In the genomic region with DNA sequence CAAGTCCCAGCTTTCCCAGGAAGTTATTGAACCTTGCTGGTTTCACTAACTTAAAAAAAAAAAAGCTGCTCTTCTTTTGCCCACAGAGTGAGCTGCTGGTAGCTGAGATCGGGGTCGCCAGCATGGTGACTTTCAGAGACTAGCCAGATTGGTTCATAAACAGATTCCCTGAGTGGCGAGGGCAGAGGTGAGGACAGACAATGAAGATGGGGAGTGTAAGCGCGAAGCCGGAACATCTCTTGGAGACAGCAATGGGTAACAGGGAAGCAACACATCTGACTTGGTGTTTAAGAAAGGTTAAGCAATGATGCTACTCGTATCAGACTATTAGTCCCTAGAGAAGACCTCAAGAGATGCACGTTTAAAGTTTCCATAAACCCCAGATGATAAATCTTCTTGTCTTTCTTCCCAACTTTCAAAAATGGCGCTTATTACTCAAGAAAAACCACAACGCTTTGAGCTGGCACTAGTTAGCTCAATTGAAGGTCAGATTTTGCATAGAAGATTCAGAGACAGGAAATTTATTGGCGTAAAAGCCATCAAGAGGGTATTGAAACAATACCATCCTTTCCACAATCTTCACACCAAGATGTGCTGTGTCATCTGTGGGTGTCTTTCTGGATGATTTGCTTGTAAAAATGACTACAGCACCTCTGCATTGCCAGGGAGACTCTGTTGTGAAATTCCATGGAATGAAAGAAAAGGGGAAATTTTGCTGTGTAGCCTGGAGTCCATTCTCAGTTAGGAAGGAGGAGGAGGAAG, we compare ENCODE assay signal across 14 cellular contexts.
DNase-seq lines count a peak whose midpoint lies in the region; ATAC-seq, FAIRE-seq and TF ChIP-seq lines count a peak whose summit lies in the region.
"Had no signal": no experiment of that assay in that cellular context is flagged by ENCODE, and none has a peak within 500 bp of the region (broad histone marks: within the 10 kb centered on the region; RNA-seq: fewer than 3 reads in every experiment).

No MANE protein-coding gene starts in this region.

- WGBS in K562 (ENCODE audit: insufficient coverage, low coverage, missing lambda C conversion rate): 1% methylated on average over 11 of the region's 11 CpGs
- 40 to 60% methylated on average over 11 of the region's 11 CpGs for WGBS in aorta, 2 donors

- CTCF ChIA-PET in K562 (lab: Yijun Ruan, JAX; ENCODE audit: low intra/inter-chr PET ratio): no interaction called here

- H4K20me1 ChIP-seq in K562 (replicated peaks; ENCODE audit: control insufficient read depth, insufficient read depth, low read length): no peaks in the 10 kb centered on the region

- H3K79me2 ChIP-seq in K562 (ENCODE audit: control insufficient read depth, insufficient read depth, low read length): no peaks in the 10 kb centered on the region

- POLR2A ChIA-PET in K562 (lab: Yijun Ruan, JAX): interaction anchor here (0.6 to 1.0 kb wide), 2 partner anchors 29 to 132 kb away, joined by 3 read pairs; no protein-coding TSS in a partner anchor

- no peak for ATAC-seq in K562
- no peak for ATAC-seq in aorta (ENCODE audit: low FRiP score)
- ATAC-seq: left lobe of liver had no signal

- peaks cover 5 to 15% of the 10 kb centered on the region in 2 experiments; a peak in 3 of 5 replicates for H3K27me3 ChIP-seq in K562 (ENCODE audit: control insufficient read depth in 2 of 2, insufficient read depth in 2 of 2, low read length in 2 of 2)
- no peaks in the 10 kb centered on the region for H3K27me3 ChIP-seq in BE2C
- no peaks in the 10 kb centered on the region for H3K27me3 ChIP-seq in aorta (ENCODE audit: control insufficient read depth in 1 of 2, insufficient read depth in 2 of 2, low read length in 1 of 2)

- BruUV-seq in K562 (replicated peaks; lab: Mats Ljungman, UMichigan): no TSS peak

- no peak for TF ChIP-seq RAD21 in K562 (CRISPR knock-in tag; conservative IDR thresholded peaks at IDR 0.05 in 1 of 2, IDR thresholded peaks at IDR 0.05 in 1 of 2)

- no peak overlapping the region for H3K4me3 ChIP-seq in K562
- H3K4me3 ChIP-seq in BE2C (ENCODE audit: low read depth, low read length): no peak overlapping the region
- H3K4me3 ChIP-seq in aorta (ENCODE audit: low read length in 2 of 2): no peak overlapping the region

- peak; percentile 43 for DNase-seq in stimulated activated CD4-positive, alpha-beta T cell treated with anti-CD3 and anti-CD28 coated beads, Interleukin-4, amount 100 ng/mL, for 24 hours
- no peak for DNase-seq in stimulated activated CD4-positive, alpha-beta T cell treated with anti-CD3 and anti-CD28 coated beads, Interleukin-4, amount 100 ng/mL, for 1 hour
- DNase-seq in SK-MEL-5 (ENCODE audit: low read depth, low spot score) (peak; percentile 27), K562 (ENCODE audit: extremely low read depth in 1 of 4, low spot score in 3 of 4) (no peak), superior temporal gyrus (ENCODE audit: extremely low spot score) (peak; percentile 26), HUDEP-2 (lab: John Stamatoyannopoulos, UW; ENCODE audit: unreplicated experiment in 76 of 76) (no peak), BE2C (no peak), aorta (no peak)
- DNase-seq: activated effector memory CD4-positive, alpha-beta T cell treated with Interleukin-2 at 50 U/mL for 16 hours; NCI-H2029; NCI-H69; trophoblast cell had no signal

- no peak for TF ChIP-seq EP300 in K562 (IDR thresholded peaks at IDR 0.05; ENCODE audit: low read length)

- no peak for FAIRE-seq in K562 (lab: Jason Lieb, UNC)

- intact Hi-C loops in K562 (cut with micrococcal nuclease): no loop called here
- intact Hi-C loops in aorta (cut with DNase I): no loop called here

- no peak overlapping the region for H3K27ac ChIP-seq in K562 (ENCODE audit: extremely low read depth, low read depth, low read length)
- H3K27ac ChIP-seq in aorta (ENCODE audit: low read depth in 1 of 2, low read length in 2 of 2): no peak overlapping the region
- H3K27ac ChIP-seq: HL-60 had no signal

- H3K9me3 ChIP-seq in K562 (replicated peaks; ENCODE audit: control insufficient read depth, insufficient read depth, low read depth, low read length) (no peaks in the 10 kb centered on the region), BE2C (no peaks in the 10 kb centered on the region), aorta (ENCODE audit: control insufficient read depth, low read length) (no peaks in the 10 kb centered on the region)

- H3K4me1 ChIP-seq in K562 (replicated peaks in 1 of 2; ENCODE audit: control insufficient read depth in 2 of 2, insufficient read depth in 2 of 2, low read length in 2 of 2): no peaks in the 10 kb centered on the region
- H3K4me1 ChIP-seq in BE2C: no peaks in the 10 kb centered on the region
- no peaks in the 10 kb centered on the region for H3K4me1 ChIP-seq in aorta (ENCODE audit: control insufficient read depth in 1 of 2, insufficient read depth in 2 of 2, low read length in 2 of 2)

- H3K36me3 ChIP-seq in K562 (ENCODE audit: control insufficient read depth, insufficient read depth, low read length): no peaks in the 10 kb centered on the region
- no peaks in the 10 kb centered on the region for H3K36me3 ChIP-seq in BE2C
- H3K36me3 ChIP-seq in aorta (ENCODE audit: control insufficient read depth in 1 of 2, insufficient read depth in 2 of 2, low read length in 1 of 2): no peaks in the 10 kb centered on the region

- H3K9ac ChIP-seq in K562 (ENCODE audit: insufficient read depth in 1 of 2, low read depth in 2 of 2, low read length in 2 of 2): no peak overlapping the region

- in situ Hi-C loops in SK-MEL-5 (cut with HindIII; ENCODE audit: low pct_unique_long_range_greater_than_20kb, low sequenced_read_pairs): no loop called here
- in situ Hi-C loops in K562 (cut with MboI): no loop called here

- H2AFZ ChIP-seq in K562 (ENCODE audit: low read depth, low read length): no peak overlapping the region

- no peaks in the 10 kb centered on the region for H3K9me1 ChIP-seq in K562 (ENCODE audit: control insufficient read depth, insufficient read depth, low read length)

- H3K4me2 ChIP-seq in K562 (ENCODE audit: insufficient read depth, low read length): no peak overlapping the region

- no peak for TF ChIP-seq POLR2A in K562 (conservative IDR thresholded peaks at IDR 0.05)

- TF ChIP-seq CTCF in K562 (IDR thresholded peaks at IDR 0.05 in 2 of 3, conservative IDR thresholded peaks at IDR 0.05 in 1 of 3; ENCODE audit: insufficient read depth in 2 of 3, low read depth in 1 of 3, low read length in 3 of 3) (no peak), BE2C (IDR thresholded peaks at IDR 0.05; ENCODE audit: low read depth, low read length) (no peak)

TF ChIP-seq in K562, 482 proteins besides CTCF, POLR2A, EP300 and RAD21:
- TF ChIP-seq NFE2 (IDR thresholded peaks at IDR 0.05; ENCODE audit: low read depth) (peak; percentile 30; the same call in 1 of the 2 replicates), JUN (IDR thresholded peaks at IDR 0.05; ENCODE audit: borderline replicate concordance, low read depth, low read length) (no peak), JUN (CRISPR knock-in tag; IDR thresholded peaks at IDR 0.05; ENCODE audit: borderline replicate concordance) (no peak)

Comparison
In these comparisons a context has a peak if more than half of its experiments do, and no peak if none do; other contexts are left out.
1. DNase-seq: peak in stimulated activated CD4-positive, alpha-beta T cell treated with anti-CD3 and anti-CD28 coated beads, Interleukin-4, amount 100 ng/mL, for 24 hours (single experiment), SK-MEL-5 (single experiment) and superior temporal gyrus (single experiment); none in stimulated activated CD4-positive, alpha-beta T cell treated with anti-CD3 and anti-CD28 coated beads, Interleukin-4, amount 100 ng/mL, for 1 hour (single experiment), K562 (0 of 4), HUDEP-2 (0 of 76), BE2C (single experiment) and aorta (0 of 2).